ENCODE assay signal across 26 cellular contexts in genomic region chr2:37501121-37501520, GRCh38.
"Had no signal": no experiment of that assay in that cellular context is flagged by ENCODE, and none has a peak within 500 bp of the region (broad histone marks: within the 10 kb centered on the region; RNA-seq: fewer than 3 reads in every experiment).

No MANE protein-coding gene starts in this region.

- H3K9me3 Mint-ChIP-seq: activated CD4-positive, alpha-beta memory T cell treated with anti-CD3 and anti-CD28 coated beads for 36 hours; activated CD4-positive, alpha-beta T cell treated with anti-CD3 and anti-CD28 coated beads, Interleukin-2, amount 10 ng/mL, durations not matched to agents 7 days and 5 days had no signal

- H3K36me3 ChIP-seq: brain microvascular endothelial cell, cardiac muscle cell had no signal

- H3K27ac ChIP-seq: brain microvascular endothelial cell, cardiac muscle cell, SK-N-MC, VCaP had no signal

- H3K4me3 Mint-ChIP-seq: activated CD4-positive, alpha-beta memory T cell treated with anti-CD3 and anti-CD28 coated beads for 36 hours; activated CD4-positive, alpha-beta T cell treated with anti-CD3 and anti-CD28 coated beads, Interleukin-2, amount 10 ng/mL, durations not matched to agents 7 days and 5 days; activated naive CD8-positive, alpha-beta T cell treated with anti-CD3 and anti-CD28 coated beads, Interleukin-2, amount 50 U/mL, for 24 hours; activated T-cell treated with anti-CD3 and anti-CD28 coated beads, Interleukin-2, amount 50 U/mL, for 4 hours; T-cell had no signal

- DNase-seq: activated CD4-positive, alpha-beta memory T cell treated with anti-CD3 and anti-CD28 coated beads for 36 hours; activated CD4-positive, alpha-beta T cell treated with anti-CD3 and anti-CD28 coated beads, Interleukin-2, amount 10 ng/mL, durations not matched to agents 7 days and 5 days; activated CD4-positive, CD25-positive, alpha-beta regulatory T cell; activated CD8-positive, alpha-beta memory T cell treated with anti-CD3 and anti-CD28 coated beads for 24 hours; activated effector memory CD4-positive, alpha-beta T cell treated with anti-CD3 and anti-CD28 coated beads, Interleukin-2, amount 50 U/mL, for 16 hours; activated naive CD4-positive, alpha-beta T cell treated with Interleukin-2 at 50 U/mL for 16 hours; activated naive CD8-positive, alpha-beta T cell treated with anti-CD3 and anti-CD28 coated beads, Interleukin-2, amount 50 U/mL, for 24 hours; activated T-cell treated with anti-CD3 and anti-CD28 coated beads, Interleukin-2, amount 50 U/mL, for 4 hours; amygdala; brain microvascular endothelial cell; KG1; NCI-H1048; NCI-H1436 treated with DMSO at 0.1 percent for 48 hours; NCI-H1930; NCI-H446; NCI-H526; NK-92 treated with Interleukin-12 subunit alpha and Interleukin-12 subunit beta, amount 100 ng/mL, for 24 hours; OCI-M1; RPMI8226; T-cell; T-helper 2 cell; T1000 had no signal

- H3K27me3 Mint-ChIP-seq: activated naive CD8-positive, alpha-beta T cell treated with anti-CD3 and anti-CD28 coated beads, Interleukin-2, amount 50 U/mL, for 24 hours had no signal

- H3K27ac Mint-ChIP-seq: activated CD4-positive, alpha-beta memory T cell treated with anti-CD3 and anti-CD28 coated beads for 36 hours; activated CD4-positive, alpha-beta T cell treated with anti-CD3 and anti-CD28 coated beads, Interleukin-2, amount 10 ng/mL, durations not matched to agents 7 days and 5 days; activated naive CD4-positive, alpha-beta T cell treated with anti-CD3 and anti-CD28 coated beads, Interleukin-2, amount 50 U/mL, for 72 hours; activated naive CD8-positive, alpha-beta T cell treated with anti-CD3 and anti-CD28 coated beads, Interleukin-2, amount 50 U/mL, for 24 hours; T-cell had no signal

- H3K27me3 ChIP-seq: brain microvascular endothelial cell, cardiac muscle cell had no signal

- H3K4me1 Mint-ChIP-seq: activated CD4-positive, alpha-beta T cell treated with anti-CD3 and anti-CD28 coated beads, Interleukin-2, amount 10 ng/mL, durations not matched to agents 7 days and 5 days; activated naive CD8-positive, alpha-beta T cell treated with anti-CD3 and anti-CD28 coated beads, Interleukin-2, amount 50 U/mL, for 24 hours; T-cell had no signal

- H3K4me3 ChIP-seq: cardiac muscle cell, SK-N-MC had no signal

- H3K36me3 Mint-ChIP-seq: activated CD4-positive, alpha-beta memory T cell treated with anti-CD3 and anti-CD28 coated beads for 36 hours; activated naive CD4-positive, alpha-beta T cell treated with anti-CD3 and anti-CD28 coated beads, Interleukin-2, amount 50 U/mL, for 72 hours; T-cell had no signal
